ENCODE assay signal across 11 cellular contexts in the genomic region with DNA sequence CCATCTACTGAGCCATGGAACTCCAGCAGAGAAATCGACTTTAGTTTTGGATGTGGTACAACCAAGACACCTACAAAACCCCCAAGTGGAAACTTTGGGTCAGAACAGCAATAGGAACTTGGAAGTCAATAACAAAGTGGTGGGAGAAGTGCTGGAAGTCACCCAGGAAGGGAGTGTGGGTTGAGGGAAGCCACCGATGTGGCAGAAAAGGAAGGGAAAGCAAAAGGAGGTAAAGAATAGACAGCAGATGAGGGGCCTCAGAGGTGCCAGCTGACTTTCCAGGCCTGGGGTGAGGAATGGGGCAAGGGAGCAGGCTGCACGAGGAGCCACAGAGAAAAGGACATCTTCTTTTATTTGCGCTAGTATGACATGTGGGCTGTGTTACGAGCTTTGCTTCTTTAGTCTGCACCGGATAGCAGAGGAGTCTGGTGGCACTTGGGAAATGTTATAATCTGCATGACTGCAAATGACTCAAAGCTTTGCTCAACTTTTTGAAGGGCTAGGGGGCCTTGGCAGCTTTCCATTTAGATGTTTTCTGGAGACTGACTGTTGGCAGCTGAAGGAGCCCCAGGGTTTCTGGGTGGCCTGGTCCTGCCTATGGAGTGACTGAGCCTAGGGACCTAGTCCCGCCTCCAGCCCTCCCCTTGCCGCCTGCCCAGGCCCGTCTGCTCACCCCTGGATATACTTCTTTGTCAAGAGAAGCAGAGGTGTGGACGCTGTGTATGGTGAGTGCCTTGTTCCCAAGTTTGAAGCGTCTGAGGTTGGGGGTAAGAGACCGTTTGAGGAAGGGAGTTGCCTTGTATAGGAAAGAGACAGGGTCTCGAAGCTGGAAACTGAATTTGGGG. TPM values are rescaled to one million over a fixed set of nuclear protein-coding genes. Genes with fewer than 3 reads are reported as not detected.
DNase-seq lines count a peak whose midpoint lies in the region; ATAC-seq and TF ChIP-seq lines count a peak whose summit lies in the region.
"Had no signal": no experiment of that assay in that cellular context is flagged by ENCODE, and none has a peak within 500 bp of the region (broad histone marks: within the 10 kb centered on the region; RNA-seq: fewer than 3 reads in every experiment).

No MANE protein-coding gene starts in this region.

- H2AFZ ChIP-seq in MM.1S (ENCODE audit: low read length): no peak overlapping the region

- H3K27me3 Mint-ChIP-seq in endothelial cell (ENCODE audit: unreplicated experiment) (peaks cover 16% of the 10 kb centered on the region), nephron progenitor cell (ENCODE audit: low read depth, poor library complexity) (no peaks in the 10 kb centered on the region)
- H3K27me3 Mint-ChIP-seq in CD8-positive, alpha-beta T cell (ENCODE audit: low read depth): no peaks in the 10 kb centered on the region

- H3K9me3 Mint-ChIP-seq in endothelial cell (ENCODE audit: unreplicated experiment): no peaks in the 10 kb centered on the region
- H3K9me3 Mint-ChIP-seq in nephron progenitor cell: no peaks in the 10 kb centered on the region
- H3K9me3 Mint-ChIP-seq in CD8-positive, alpha-beta T cell: no peaks in the 10 kb centered on the region
- H3K9me3 Mint-ChIP-seq: activated naive CD8-positive, alpha-beta T cell treated with anti-CD3 and anti-CD28 coated beads, Interleukin-2, amount 10 ng/mL, durations not matched to agents 7 days and 5 days had no signal

- no peak overlapping the region for H3K9ac ChIP-seq in MM.1S (ENCODE audit: low read length)

- no peak for TF ChIP-seq CTCF in endothelial cell (IDR thresholded peaks at IDR 0.05; ENCODE audit: unreplicated experiment)
- TF ChIP-seq CTCF in nephron progenitor cell (IDR thresholded peaks at IDR 0.05): no peak
- no peak for TF ChIP-seq CTCF in MM.1S (IDR thresholded peaks at IDR 0.05; ENCODE audit: low read length)
- no peak for TF ChIP-seq CTCF in CD8-positive, alpha-beta T cell (IDR thresholded peaks at IDR 0.05)

- CTCF ChIA-PET in CD8-positive, alpha-beta T cell (lab: Charles Lee): interaction anchor here (2.5 kb wide), 1 partner anchor 92 kb away, joined by 12 read pairs; no protein-coding TSS in a partner anchor

- DNase-seq in COR-L47 (lab: John Stamatoyannopoulos, UW) (peak; percentile 2), NCI-H446 treated with DMSO at 0.1 percent for 48 hours (lab: John Stamatoyannopoulos, UW) (peak; percentile 44), endothelial cell (ENCODE audit: low spot score) (no peak), nephron progenitor cell (no peak), MM.1S (no peak), islet precursor cell (no peak), globus pallidus (ENCODE audit: low spot score) (no peak)
- DNase-seq in CD8-positive, alpha-beta T cell: no peak
- DNase-seq: activated naive CD8-positive, alpha-beta T cell treated with anti-CD3 and anti-CD28 coated beads, Interleukin-2, amount 10 ng/mL, durations not matched to agents 7 days and 5 days; PC-3; tibial artery had no signal

- no peak overlapping the region for H3K27ac ChIP-seq in MM.1S (ENCODE audit: low read length)
- no peak overlapping the region for H3K27ac ChIP-seq in CD8-positive, alpha-beta T cell (ENCODE audit: low read depth, low read length)
- H3K27ac ChIP-seq: tibial artery had no signal

- no peak for ATAC-seq in CD8-positive, alpha-beta T cell
- ATAC-seq: PC-3 had no signal

- intact Hi-C loops in CD8-positive, alpha-beta T cell (cut with DNase I, micrococcal nuclease): no loop called here

- H3K4me3 ChIP-seq in MM.1S (ENCODE audit: low read length): no peak overlapping the region
- no peak overlapping the region for H3K4me3 ChIP-seq in CD8-positive, alpha-beta T cell (ENCODE audit: low read depth, low read length)
- H3K4me3 ChIP-seq: tibial artery had no signal

- no peaks in the 10 kb centered on the region for H3K9me3 ChIP-seq in MM.1S (replicated peaks; ENCODE audit: insufficient read depth, low read length)
- no peaks in the 10 kb centered on the region for H3K9me3 ChIP-seq in CD8-positive, alpha-beta T cell (ENCODE audit: low read length)
- H3K9me3 ChIP-seq: tibial artery had no signal

- no peak overlapping the region for H3K4me2 ChIP-seq in MM.1S (ENCODE audit: low read depth, low read length)

- POLR2A ChIA-PET in CD8-positive, alpha-beta T cell (lab: Charles Lee): no interaction called here

- H3K9me2 ChIP-seq in MM.1S (replicated peaks; ENCODE audit: insufficient read depth, low read length): no peaks in the 10 kb centered on the region

- H3K27me3 ChIP-seq in MM.1S (replicated peaks; ENCODE audit: insufficient read depth, low read length): no peaks in the 10 kb centered on the region
- no peaks in the 10 kb centered on the region for H3K27me3 ChIP-seq in CD8-positive, alpha-beta T cell (ENCODE audit: insufficient read depth, low read length)

- H3K4me3 Mint-ChIP-seq in endothelial cell (ENCODE audit: unreplicated experiment): peak overlapping the region; percentile 17
- H3K4me3 Mint-ChIP-seq in nephron progenitor cell: peak overlapping the region; percentile 58
- no peak overlapping the region for H3K4me3 Mint-ChIP-seq in CD8-positive, alpha-beta T cell
- H3K4me3 Mint-ChIP-seq: activated naive CD8-positive, alpha-beta T cell treated with anti-CD3 and anti-CD28 coated beads, Interleukin-2, amount 10 ng/mL, durations not matched to agents 7 days and 5 days had no signal

- 0 out of 2 replicates have a peak, but pooled peaks cover 3% of the 10 kb centered on the region for H3F3A ChIP-seq in MM.1S (ENCODE audit: insufficient read depth, low read length)

- H4K20me1 ChIP-seq in MM.1S (ENCODE audit: insufficient read depth, low read length): no peaks in the 10 kb centered on the region

- H3K36me3 Mint-ChIP-seq in endothelial cell (ENCODE audit: low read depth, unreplicated experiment): peaks cover 28% of the 10 kb centered on the region
- peaks cover 5% of the 10 kb centered on the region for H3K36me3 Mint-ChIP-seq in nephron progenitor cell (ENCODE audit: low read depth)
- no peaks in the 10 kb centered on the region for H3K36me3 Mint-ChIP-seq in CD8-positive, alpha-beta T cell
- H3K36me3 Mint-ChIP-seq: activated naive CD8-positive, alpha-beta T cell treated with anti-CD3 and anti-CD28 coated beads, Interleukin-2, amount 10 ng/mL, durations not matched to agents 7 days and 5 days had no signal

- peak overlapping the region; percentile 78 for H3K27ac Mint-ChIP-seq in endothelial cell (ENCODE audit: unreplicated experiment)
- H3K27ac Mint-ChIP-seq in nephron progenitor cell: peak overlapping the region; percentile 97
- H3K27ac Mint-ChIP-seq in CD8-positive, alpha-beta T cell: no peak overlapping the region
- H3K27ac Mint-ChIP-seq: activated naive CD8-positive, alpha-beta T cell treated with anti-CD3 and anti-CD28 coated beads, Interleukin-2, amount 10 ng/mL, durations not matched to agents 7 days and 5 days had no signal

- H3K4me1 Mint-ChIP-seq in endothelial cell (ENCODE audit: unreplicated experiment): peaks cover 89% of the 10 kb centered on the region
- H3K4me1 Mint-ChIP-seq in nephron progenitor cell: peaks cover 93% of the 10 kb centered on the region
- H3K4me1 Mint-ChIP-seq in CD8-positive, alpha-beta T cell (ENCODE audit: low read depth): peaks cover 37% of the 10 kb centered on the region

- no peaks in the 10 kb centered on the region for H3K4me1 ChIP-seq in MM.1S (ENCODE audit: low read length)
- peaks cover 4% of the 10 kb centered on the region for H3K4me1 ChIP-seq in CD8-positive, alpha-beta T cell (ENCODE audit: insufficient read depth, low read length)

- no peaks in the 10 kb centered on the region for H3K36me3 ChIP-seq in MM.1S (replicated peaks; ENCODE audit: insufficient read depth, low read length)
- no peaks in the 10 kb centered on the region for H3K36me3 ChIP-seq in CD8-positive, alpha-beta T cell (ENCODE audit: insufficient read depth, low read length)
- H3K36me3 ChIP-seq: tibial artery had no signal

- H3K79me2 ChIP-seq in MM.1S (ENCODE audit: low read length): no peaks in the 10 kb centered on the region

RNA-seq across cellular contexts. Expression of a gene that starts 5.0 kb away (rescaled TPM):
- 147 TPM for total RNA-seq in endothelial cell (ENCODE audit: unreplicated experiment)
- 1 to 10 TPM; 4.6 to 5.1 TPM for total RNA-seq in CD8-positive, alpha-beta T cell
- total RNA-seq: PC-3 had no signal

RNA-seq across cellular contexts. Expression of a gene that starts 40.7 kb away (rescaled TPM):
- total RNA-seq in endothelial cell (ENCODE audit: unreplicated experiment): 147 TPM
- total RNA-seq in CD8-positive, alpha-beta T cell: 10 to 100 TPM; 63.9 to 66.1 TPM
- total RNA-seq: PC-3 had no signal

RNA-seq across cellular contexts. Expression of a gene that starts 56.8 kb away (rescaled TPM):
- total RNA-seq in endothelial cell (ENCODE audit: unreplicated experiment): not detected
- not detected for total RNA-seq in CD8-positive, alpha-beta T cell
- total RNA-seq: activated naive CD8-positive, alpha-beta T cell treated with anti-CD3 and anti-CD28 coated beads, Interleukin-2, amount 10 ng/mL, durations not matched to agents 7 days and 5 days; PC-3 had no signal

RNA-seq across cellular contexts. Expression of a gene that starts 56.8 kb away (rescaled TPM):
- total RNA-seq in endothelial cell (ENCODE audit: unreplicated experiment): not detected
- not detected for total RNA-seq in CD8-positive, alpha-beta T cell
- total RNA-seq: activated naive CD8-positive, alpha-beta T cell treated with anti-CD3 and anti-CD28 coated beads, Interleukin-2, amount 10 ng/mL, durations not matched to agents 7 days and 5 days; PC-3 had no signal

Comparison
In these comparisons a context has a peak if more than half of its experiments do, and no peak if none do; other contexts are left out.
1. DNase-seq: peak in COR-L47 (single experiment) and NCI-H446 treated with DMSO at 0.1 percent for 48 hours (single experiment); none in endothelial cell (single experiment), nephron progenitor cell (single experiment), MM.1S (single experiment), islet precursor cell (single experiment), globus pallidus (single experiment) and CD8-positive, alpha-beta T cell (0 of 7).
2. RNA of a gene that starts 5.0 kb away (total RNA-seq): 147 TPM in endothelial cell (single experiment); 4.6 to 5.1 TPM in CD8-positive, alpha-beta T cell; every median in the first group is over 10 times any median in the second.